In genomic region chr2:136665741-136666140, GRCh38 we compare ENCODE assay signal across 21 cellular contexts.
DNase-seq lines count a peak whose midpoint lies in the region; TF ChIP-seq lines count a peak whose summit lies in the region.
"Had no signal": no experiment of that assay in that cellular context is flagged by ENCODE, and none has a peak within 500 bp of the region (broad histone marks: within the 10 kb centered on the region; RNA-seq: fewer than 3 reads in every experiment).

No MANE protein-coding gene starts in this region.

- no peaks in the 10 kb centered on the region for H3K9me3 ChIP-seq in PC-9 (ENCODE audit: insufficient read depth, low read depth)
- H3K9me3 ChIP-seq: BE2C had no signal

- POLR2A ChIA-PET in PC-9 (lab: Charles Lee; ENCODE audit: unreplicated experiment) = no interaction called here

- H3K9me2 ChIP-seq in PC-9 (ENCODE audit: insufficient read depth) = no peaks in the 10 kb centered on the region

- no peaks in the 10 kb centered on the region for H4K20me1 ChIP-seq in PC-9 (ENCODE audit: insufficient read depth)

- no peaks in the 10 kb centered on the region for H3K36me3 ChIP-seq in PC-9 (ENCODE audit: low read depth)
- H3K36me3 ChIP-seq: BE2C had no signal

- in situ Hi-C loops in G401 (cut with HindIII; ENCODE audit: low sequenced_read_pairs) = no loop called here

- no peaks in the 10 kb centered on the region for H3K4me1 ChIP-seq in PC-9 (replicated peaks; ENCODE audit: insufficient read depth)
- H3K4me1 ChIP-seq: BE2C had no signal

- no peak overlapping the region for H3K4me3 ChIP-seq in PC-9
- H3K4me3 ChIP-seq: GM12878 had no signal

- no peaks in the 10 kb centered on the region for H3F3A ChIP-seq in PC-9 (ENCODE audit: insufficient read depth, low read depth)

- no peaks in the 10 kb centered on the region for H3K79me2 ChIP-seq in PC-9 (ENCODE audit: low read depth)

- CTCF ChIA-PET in PC-9 (lab: Charles Lee) = no interaction called here

- no peak overlapping the region for H3K4me2 ChIP-seq in PC-9
- H3K4me2 ChIP-seq: KMS-11 had no signal

- no peak for TF ChIP-seq CTCF in PC-9 (conservative IDR thresholded peaks at IDR 0.05)

- intact Hi-C loops in posterior cingulate gyrus (cut with DNase I) = no loop called here
- intact Hi-C loops in PC-9 (cut with micrococcal nuclease; ENCODE audit: unreplicated experiment) = no loop called here

- H2AFZ ChIP-seq in PC-9 = no peak overlapping the region

- BruUV-seq in PC-9 (replicated peaks; lab: Mats Ljungman, UMichigan) = no TSS peak

- DNase-seq in G401 (ENCODE audit: low spot score) (peak; percentile 44), NCI-H82 treated with DMSO at 0.1 percent for 48 hours (lab: John Stamatoyannopoulos, UW; ENCODE audit: unreplicated experiment) (peak; percentile 34), hippocampal formation (lab: John Stamatoyannopoulos, UW) (peak; percentile 2 to 51), posterior cingulate gyrus (peak in 9 of 10 donors; percentile 17 to 93 (median 50)), SHP77 treated with DMSO at 0.1 percent for 48 hours (lab: John Stamatoyannopoulos, UW) (no peak), PC-9 (no peak)
- no peak for DNase-seq in activated CD4-positive, alpha-beta T cell treated with anti-CD3 and anti-CD28 coated beads, Interleukin-2, amount 50 U/mL, for 4 hours
- DNase-seq: BE2C; CD8-positive, alpha-beta memory T cell; GDM1; GOT3; HCEC 1CT; NCI-H1048; NCI-H1417 treated with DMSO at 0.1 percent for 48 hours; NCI-H1694 treated with DMSO at 0.1 percent for 48 hours; NCI-H2081 treated with DMSO at 0.1 percent for 48 hours; NCI-H526; SHP77 had no signal

- 0 out of 2 replicates have a peak, but pooled peaks cover 7% of the 10 kb centered on the region for H3K27me3 ChIP-seq in PC-9 (ENCODE audit: insufficient read depth, low read depth)
- H3K27me3 ChIP-seq: BE2C had no signal

- H3K27ac ChIP-seq in PC-9 = no peak overlapping the region
- H3K27ac ChIP-seq: KMS-11, RWPE1 had no signal

Comparison
In these comparisons a context has a peak if more than half of its experiments do, and no peak if none do; other contexts are left out.
1. DNase-seq: peak in G401 (single experiment), NCI-H82 treated with DMSO at 0.1 percent for 48 hours (single experiment), hippocampal formation (2 of 2) and posterior cingulate gyrus (9 of 10); none in SHP77 treated with DMSO at 0.1 percent for 48 hours (single experiment), activated CD4-positive, alpha-beta T cell treated with anti-CD3 and anti-CD28 coated beads, Interleukin-2, amount 50 U/mL, for 4 hours (0 of 2) and PC-9 (0 of 2).